In genomic region chr10:3097160-3097559, GRCh38 we compare ENCODE assay signal across 1 cellular context.
TF ChIP-seq lines count a peak whose summit lies in the region.

No MANE protein-coding gene starts in this region.

TF ChIP-seq in H1, 55 proteins besides CTCF, POLR2A, EP300 and RAD21:
- TF ChIP-seq HDAC6 (IDR thresholded peaks at IDR 0.05; ENCODE audit: low read depth, low read length) = no peak
- TF ChIP-seq CBX8 (IDR thresholded peaks at IDR 0.05; ENCODE audit: borderline replicate concordance, low read depth, low read length) = no peak
- no peak for TF ChIP-seq BACH1 (IDR thresholded peaks at IDR 0.05; ENCODE audit: low read length)
- TF ChIP-seq BCL11A (IDR thresholded peaks at IDR 0.05; ENCODE audit: low read depth in 2 of 2, low read length in 2 of 2) = no peak
- TF ChIP-seq ASH2L (IDR thresholded peaks at IDR 0.05; ENCODE audit: low read length) = no peak
- no peak for TF ChIP-seq EZH2 (IDR thresholded peaks at IDR 0.05; ENCODE audit: low read depth, low read length, severe bottlenecking)
- TF ChIP-seq YY1 (IDR thresholded peaks at IDR 0.05; ENCODE audit: low read depth, low read length) = no peak
- no peak for TF ChIP-seq PHF8 (conservative IDR thresholded peaks at IDR 0.05; ENCODE audit: low read depth, low read length)
- TF ChIP-seq POLR2AphosphoS5 (IDR thresholded peaks at IDR 0.05; ENCODE audit: low read depth, low read length) = no peak
- TF ChIP-seq EGR1 (IDR thresholded peaks at IDR 0.05; ENCODE audit: borderline replicate concordance, low read depth, low read length) = no peak
- no peak for TF ChIP-seq KDM1A (IDR thresholded peaks at IDR 0.05; ENCODE audit: borderline replicate concordance, low read length)
- TF ChIP-seq CHD7 (IDR thresholded peaks at IDR 0.05; ENCODE audit: insufficient replicate concordance, low read length) = no peak
- no peak for TF ChIP-seq GABPA (IDR thresholded peaks at IDR 0.05; ENCODE audit: borderline replicate concordance, insufficient read depth, low read length)
- TF ChIP-seq TEAD4 (IDR thresholded peaks at IDR 0.05; ENCODE audit: low read depth, low read length) = no peak
- TF ChIP-seq CREB1 (IDR thresholded peaks at IDR 0.05) = no peak
- TF ChIP-seq BRCA1 (IDR thresholded peaks at IDR 0.05; ENCODE audit: low read depth, low read length) = no peak
- no peak for TF ChIP-seq JUN (IDR thresholded peaks at IDR 0.05; ENCODE audit: low read depth, low read length)
